In the genomic region with DNA sequence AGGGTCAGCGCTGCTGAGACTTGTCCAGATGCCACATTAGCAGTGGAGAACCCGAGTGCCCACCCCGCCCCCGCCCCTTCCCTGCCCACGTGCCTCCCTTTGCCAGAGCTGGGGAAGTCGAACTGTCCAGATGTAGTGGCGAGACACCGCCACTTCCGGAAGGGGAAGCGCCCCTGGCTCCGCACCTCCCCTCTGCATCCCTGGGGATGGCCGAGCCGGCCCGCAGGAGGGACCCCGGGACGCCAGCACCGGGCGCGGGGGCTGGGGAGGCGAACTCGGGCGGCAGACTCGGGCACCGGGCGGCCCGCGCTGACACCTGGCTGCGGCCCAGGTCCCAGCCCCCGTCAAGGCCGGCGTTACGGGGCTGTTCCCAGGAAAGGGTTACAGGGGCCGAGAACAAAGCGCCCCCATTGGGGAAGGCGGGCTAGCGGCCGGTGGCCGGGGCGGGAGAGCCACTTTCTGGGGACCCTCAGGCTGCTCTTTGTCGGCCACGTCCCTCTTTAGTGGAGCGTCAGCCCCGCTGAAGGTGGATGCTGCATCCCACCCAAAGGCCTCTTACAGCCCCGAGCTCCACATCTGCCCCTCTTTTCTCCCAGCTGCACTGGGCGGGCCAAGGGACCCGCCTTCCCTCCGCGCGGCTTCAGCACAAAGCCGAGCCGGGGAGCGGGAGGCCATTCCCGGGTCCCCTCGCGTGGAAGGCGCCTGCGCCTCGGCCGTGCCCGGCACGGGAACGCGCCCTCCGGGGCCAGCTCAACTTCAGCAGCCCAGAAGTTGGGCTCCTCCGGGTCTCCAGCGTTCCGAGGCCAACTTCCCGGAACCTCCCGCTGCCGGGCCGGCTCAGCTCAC, we compare ENCODE assay signal across 8 cellular contexts. TPM values are rescaled to one million over a fixed set of nuclear protein-coding genes. Genes with fewer than 3 reads are reported as not detected.
A peak's percentile ranks its signal among the peaks of the same experiment; 100 is the strongest.
DNase-seq lines count a peak whose midpoint lies in the region; ATAC-seq and TF ChIP-seq lines count a peak whose summit lies in the region.

No MANE protein-coding gene starts in this region.

- ATAC-seq in HG02610 (IDR thresholded peaks at IDR 0.05; ENCODE audit: unreplicated experiment) (peak; percentile 25), left lung (peak; percentile 9)

- TF ChIP-seq CTCF in cardiac fibroblast (IDR thresholded peaks at IDR 0.05; ENCODE audit: low read depth, low read length), result no peak
- no peak for TF ChIP-seq CTCF in left lung (IDR thresholded peaks at IDR 0.05)

- intact Hi-C loops in left lung (cut with DNase I), result loop anchor here in 1 of 2 donors (10.0 kb wide), 1 partner anchor 89 kb away; no protein-coding TSS in a partner anchor

- DNase-seq in NCI-H2107 treated with DMSO at 0.1 percent for 48 hours (lab: John Stamatoyannopoulos, UW; ENCODE audit: unreplicated experiment) (peak; percentile 60), NCI-H2107 (lab: John Stamatoyannopoulos, UW) (no peak), NCI-H510A treated with DMSO at 0.1 percent for 48 hours (lab: John Stamatoyannopoulos, UW) (peak; percentile 70), cardiac fibroblast (ENCODE audit: low read depth in 2 of 2) (peak; percentile 51 to 55), left lung (peak in 1 of 2 donors; percentile 84), foreskin melanocyte (no peak)

- H3K4me1 ChIP-seq in left lung (peaks cover 8 to 27% of the 10 kb centered on the region in 2 donors), thymus (ENCODE audit: control insufficient read depth, insufficient read depth, low read length) (peaks cover 2% of the 10 kb centered on the region)

- H3K4me3 ChIP-seq in cardiac fibroblast (replicated peaks in 1 of 2; ENCODE audit: low read depth in 2 of 2, low read length in 2 of 2) (peak overlapping the region; percentile 52 to 60), left lung (peak overlapping the region; percentile 50 to 56), thymus (ENCODE audit: low read length) (peak overlapping the region; percentile 51)

- H3K36me3 ChIP-seq in left lung (no peaks in the 10 kb centered on the region), thymus (ENCODE audit: control insufficient read depth, insufficient read depth) (no peaks in the 10 kb centered on the region)

- H3K27ac ChIP-seq in left lung, result peak overlapping the region; percentile 70 to 75
- H3K27ac ChIP-seq in thymus (ENCODE audit: low read depth), result peak overlapping the region; percentile 81

- WGBS in thymus, result 2% methylated on average over 71 of the region's 71 CpGs

- H3K9me3 ChIP-seq in left lung, result no peaks in the 10 kb centered on the region
- no peaks in the 10 kb centered on the region for H3K9me3 ChIP-seq in thymus (ENCODE audit: control insufficient read depth)

- H3K27me3 ChIP-seq in left lung (peaks cover 7 to 76% of the 10 kb centered on the region in 2 donors), thymus (ENCODE audit: control insufficient read depth, insufficient read depth) (peaks cover 48% of the 10 kb centered on the region)

RNA-seq across cellular contexts. Expression of a gene that starts 1.4 kb away (rescaled TPM):
- 100 to 1,000 TPM; 127 to 278 TPM for total RNA-seq in left lung
- 18.9 TPM for polyA plus RNA-seq in thymus

Comparison
In these comparisons a context has a peak if more than half of its experiments do, and no peak if none do; other contexts are left out.
1. DNase-seq: peak in NCI-H2107 treated with DMSO at 0.1 percent for 48 hours (single experiment), NCI-H510A treated with DMSO at 0.1 percent for 48 hours (single experiment) and cardiac fibroblast (2 of 2); none in NCI-H2107 (single experiment) and foreskin melanocyte (single experiment).
2. Peak in every context shown above with its lines, with median percentiles within 50 percentile points of each other: H3K4me3 ChIP-seq.